Comparison of ENCODE assay signal across 30 cellular contexts in genomic region chr12:51947597-51947996, GRCh38. TPM values are rescaled to one million over a fixed set of nuclear protein-coding genes. Genes with fewer than 3 reads are reported as not detected.
"Had no signal": no experiment of that assay in that cellular context is flagged by ENCODE, and none has a peak within 500 bp of the region (broad histone marks: within the 10 kb centered on the region; RNA-seq: fewer than 3 reads in every experiment).

No MANE protein-coding gene starts in this region.

- H3K4me3 Mint-ChIP-seq: activated CD4-positive, alpha-beta memory T cell treated with anti-CD3 and anti-CD28 coated beads for 36 hours; activated CD4-positive, alpha-beta T cell treated with anti-CD3 and anti-CD28 coated beads for 36 hours; activated CD4-positive, alpha-beta T cell treated with anti-CD3 and anti-CD28 coated beads, Interleukin-2, amount 10 ng/mL, durations not matched to agents 24 days and 14 days; activated CD8-positive, alpha-beta T cell treated with anti-CD3 and anti-CD28 coated beads, Interleukin-2, amount 10 ng/mL, durations not matched to agents 7 days and 5 days; activated naive CD8-positive, alpha-beta T cell; activated T-cell treated with anti-CD3 and anti-CD28 coated beads, Interleukin-2, amount 50 U/mL, for 4 hours; activated T-helper 17 cell treated with anti-CD3 and anti-CD28 coated beads, Interleukin-2, amount 50 U/mL, for 72 hours; central memory CD8-positive, alpha-beta T cell had no signal

- H3K27ac Mint-ChIP-seq: activated CD4-positive, alpha-beta memory T cell treated with anti-CD3 and anti-CD28 coated beads for 36 hours; activated CD4-positive, alpha-beta T cell treated with anti-CD3 and anti-CD28 coated beads for 36 hours; activated CD4-positive, alpha-beta T cell treated with anti-CD3 and anti-CD28 coated beads, Interleukin-2, amount 10 ng/mL, durations not matched to agents 24 days and 14 days; activated CD8-positive, alpha-beta T cell treated with anti-CD3 and anti-CD28 coated beads, Interleukin-2, amount 10 ng/mL, durations not matched to agents 7 days and 5 days; activated naive CD8-positive, alpha-beta T cell; activated T-helper 17 cell treated with anti-CD3 and anti-CD28 coated beads, Interleukin-2, amount 50 U/mL, for 72 hours had no signal

- DNase-seq: activated CD4-positive, alpha-beta memory T cell treated with anti-CD3 and anti-CD28 coated beads for 36 hours; activated CD4-positive, alpha-beta T cell treated with anti-CD3 and anti-CD28 coated beads for 36 hours; activated CD4-positive, alpha-beta T cell treated with anti-CD3 and anti-CD28 coated beads, Interleukin-2, amount 10 ng/mL, durations not matched to agents 24 days and 14 days; activated CD4-positive, CD25-positive, alpha-beta regulatory T cell; activated CD4-positive, CD25-positive, alpha-beta regulatory T cell treated with anti-CD3 and anti-CD28 coated beads, Interleukin-2, amount 50 U/mL, for 72 hours; activated CD8-positive, alpha-beta T cell treated with anti-CD3 and anti-CD28 coated beads, Interleukin-2, amount 10 ng/mL, durations not matched to agents 7 days and 5 days; activated effector memory CD4-positive, alpha-beta T cell treated with Interleukin-2 at 50 U/mL for 16 hours; activated gamma-delta T cell treated with Interleukin-2 at 50 U/mL for 16 hours; activated naive CD4-positive, alpha-beta T cell treated with anti-CD3 and anti-CD28 coated beads, Interleukin-2, amount 50 U/mL, for 16 hours; activated naive CD4-positive, alpha-beta T cell treated with Interleukin-2 at 50 U/mL for 16 hours; activated T-cell treated with anti-CD3 and anti-CD28 coated beads, Interleukin-2, amount 50 U/mL, for 4 hours; amniotic stem cell; anterior cingulate cortex; brain microvascular endothelial cell; cortex of kidney; dermis blood vessel endothelial cell; effector CD8-positive, alpha-beta T cell; foreskin fibroblast; head of caudate nucleus; T-helper 2 cell had no signal

- H3K4me1 Mint-ChIP-seq: activated T-helper 17 cell treated with anti-CD3 and anti-CD28 coated beads, Interleukin-2, amount 50 U/mL, for 72 hours had no signal

- ATAC-seq: activated CD4-positive, alpha-beta T cell treated with anti-CD3 and anti-CD28 coated beads for 36 hours; activated CD8-positive, alpha-beta T cell treated with anti-CD3 and anti-CD28 coated beads, Interleukin-2, amount 10 ng/mL, durations not matched to agents 7 days and 5 days; activated T-cell treated with anti-CD3 and anti-CD28 coated beads, Interleukin-2, amount 50 U/mL, for 4 hours; activated T-helper 17 cell treated with anti-CD3 and anti-CD28 coated beads, Interleukin-2, amount 50 U/mL, for 72 hours; esophagus mucosa had no signal

RNA-seq across cellular contexts. Expression of gene ACVRL1, which starts 40.3 kb away (rescaled TPM):
- total RNA-seq: activated CD4-positive, alpha-beta memory T cell treated with anti-CD3 and anti-CD28 coated beads for 36 hours; activated CD4-positive, alpha-beta T cell treated with anti-CD3 and anti-CD28 coated beads for 36 hours; activated CD4-positive, alpha-beta T cell treated with anti-CD3 and anti-CD28 coated beads, Interleukin-2, amount 10 ng/mL, durations not matched to agents 24 days and 14 days; activated CD8-positive, alpha-beta T cell treated with anti-CD3 and anti-CD28 coated beads, Interleukin-2, amount 10 ng/mL, durations not matched to agents 7 days and 5 days; activated T-helper 17 cell treated with anti-CD3 and anti-CD28 coated beads, Interleukin-2, amount 50 U/mL, for 72 hours; T-helper 1 cell treated with Interleukin-12 subunit alpha and Interleukin-12 subunit beta and Interleukin-4 antibody, amounts not matched to agents 30 ng/mL and 1 ng/mL, for 36 hours had no signal

RNA-seq across cellular contexts. Expression of gene TAMALIN, which starts 59.1 kb away (rescaled TPM):
- total RNA-seq: bronchial epithelial cell had no signal

RNA-seq across cellular contexts. Expression of gene ANKRD33, which starts 59.7 kb away (rescaled TPM):
- total RNA-seq: activated CD4-positive, alpha-beta memory T cell treated with anti-CD3 and anti-CD28 coated beads for 36 hours; activated CD4-positive, alpha-beta T cell treated with anti-CD3 and anti-CD28 coated beads for 36 hours; activated CD4-positive, alpha-beta T cell treated with anti-CD3 and anti-CD28 coated beads, Interleukin-2, amount 10 ng/mL, durations not matched to agents 24 days and 14 days; activated CD8-positive, alpha-beta T cell treated with anti-CD3 and anti-CD28 coated beads, Interleukin-2, amount 10 ng/mL, durations not matched to agents 7 days and 5 days; activated T-cell treated with anti-CD3 and anti-CD28 coated beads, Interleukin-2, amount 50 U/mL, for 4 hours; activated T-helper 17 cell treated with anti-CD3 and anti-CD28 coated beads, Interleukin-2, amount 50 U/mL, for 72 hours; astrocyte; bronchial epithelial cell; cardiac septum; dermis blood vessel endothelial cell; epithelial cell of proximal tubule; esophagus mucosa; frontal cortex; T-helper 1 cell treated with Interleukin-12 subunit alpha and Interleukin-12 subunit beta and Interleukin-4 antibody, amounts not matched to agents 30 ng/mL and 1 ng/mL, for 36 hours had no signal
